ENCODE assay signal across 10 cellular contexts in genomic region chr17:78715876-78716275, GRCh38.
DNase-seq lines count a peak whose midpoint lies in the region; ATAC-seq and TF ChIP-seq lines count a peak whose summit lies in the region.
"Had no signal": no experiment of that assay in that cellular context is flagged by ENCODE, and none has a peak within 500 bp of the region (broad histone marks: within the 10 kb centered on the region; RNA-seq: fewer than 3 reads in every experiment).

No MANE protein-coding gene starts in this region.

- WGBS in spleen, 5 donors: 15 to 33% (median 28%) methylated on average over 1 of the region's 1 CpG

- no peaks in the 10 kb centered on the region for H3K9me3 Mint-ChIP-seq in T-helper 1 cell treated with Interleukin-12 subunit alpha and Interleukin-12 subunit beta and Interleukin-4 antibody, amounts not matched to agents 30 μg/mL and 1 μg/mL, for 36 hours
- H3K9me3 Mint-ChIP-seq in central memory CD8-positive, alpha-beta T cell: no peaks in the 10 kb centered on the region

- H3K4me3 ChIP-seq in spleen: peak overlapping the region in 1 of 8 donors; percentile 9

- TF ChIP-seq POLR2A in spleen (IDR thresholded peaks at IDR 0.05): no peak

- peak overlapping the region in 6 of 8 donors; percentile 29 to 79 (median 62) for H3K27ac ChIP-seq in spleen

- TF ChIP-seq CTCF in spleen (IDR thresholded peaks at IDR 0.05 in 8 of 11, conservative IDR thresholded peaks at IDR 0.05 in 3 of 11): no peak

- H3K9me3 ChIP-seq in spleen: no peaks in the 10 kb centered on the region

- H3K4me3 Mint-ChIP-seq in T-helper 1 cell treated with Interleukin-12 subunit alpha and Interleukin-12 subunit beta and Interleukin-4 antibody, amounts not matched to agents 30 μg/mL and 1 μg/mL, for 36 hours: peak overlapping the region; percentile 63
- H3K4me3 Mint-ChIP-seq in central memory CD8-positive, alpha-beta T cell: peak overlapping the region; percentile 55

- H3K27me3 ChIP-seq in spleen (replicated peaks in 1 of 7): no peaks in the 10 kb centered on the region

- H3K4me1 Mint-ChIP-seq in T-helper 1 cell treated with Interleukin-12 subunit alpha and Interleukin-12 subunit beta and Interleukin-4 antibody, amounts not matched to agents 30 μg/mL and 1 μg/mL, for 36 hours (ENCODE audit: low read depth): peaks cover 66% of the 10 kb centered on the region
- peaks cover 76% of the 10 kb centered on the region for H3K4me1 Mint-ChIP-seq in central memory CD8-positive, alpha-beta T cell

- intact Hi-C loops in spleen (cut with DNase I; ENCODE audit: low total_unique reads): no loop called here

- H3K27me3 Mint-ChIP-seq in T-helper 1 cell treated with Interleukin-12 subunit alpha and Interleukin-12 subunit beta and Interleukin-4 antibody, amounts not matched to agents 30 μg/mL and 1 μg/mL, for 36 hours (ENCODE audit: low read depth): no peaks in the 10 kb centered on the region
- H3K27me3 Mint-ChIP-seq in central memory CD8-positive, alpha-beta T cell: no peaks in the 10 kb centered on the region

- H3K36me3 ChIP-seq in spleen: no peaks in the 10 kb centered on the region

- no peak for DNase-seq in T-helper 1 cell
- peak; percentile 1 for DNase-seq in NOMO-1 treated with dmso at 0.1 percent for 144 hours (lab: John Stamatoyannopoulos, UW; ENCODE audit: unreplicated experiment)
- no peak for DNase-seq in central memory CD8-positive, alpha-beta T cell (ENCODE audit: low spot score in 2 of 2)
- DNase-seq in spleen: no peak
- DNase-seq in foreskin melanocyte: no peak
- no peak for DNase-seq in stimulated activated CD8-positive, alpha-beta memory T cell treated with anti-CD3 and anti-CD28 coated beads, Interleukin-4, amount 100 ng/mL, for 48 hours
- DNase-seq: NCI-H1417 treated with DMSO at 0.1 percent for 48 hours had no signal

- H3K27ac Mint-ChIP-seq in T-helper 1 cell treated with Interleukin-12 subunit alpha and Interleukin-12 subunit beta and Interleukin-4 antibody, amounts not matched to agents 30 μg/mL and 1 μg/mL, for 36 hours: peak overlapping the region; percentile 49
- H3K27ac Mint-ChIP-seq in central memory CD8-positive, alpha-beta T cell (ENCODE audit: low read depth): peak overlapping the region; percentile 89

- no peak for ATAC-seq in central memory CD8-positive, alpha-beta T cell (replicated peaks; ENCODE audit: extremely low read depth, poor library complexity, severe bottlenecking)
- ATAC-seq in HG03039 (IDR thresholded peaks at IDR 0.05; ENCODE audit: unreplicated experiment): no peak
- ATAC-seq: esophagus mucosa had no signal

- peaks cover 17% of the 10 kb centered on the region for H3K36me3 Mint-ChIP-seq in T-helper 1 cell treated with Interleukin-12 subunit alpha and Interleukin-12 subunit beta and Interleukin-4 antibody, amounts not matched to agents 30 μg/mL and 1 μg/mL, for 36 hours (ENCODE audit: low read depth)
- peaks cover 23% of the 10 kb centered on the region for H3K36me3 Mint-ChIP-seq in central memory CD8-positive, alpha-beta T cell (ENCODE audit: insufficient read depth)

- H3K4me1 ChIP-seq in spleen: peaks cover 64 to 100% (median 87%) of the 10 kb centered on the region in 6 donors
